In genomic region chr11:25602149-25602548, GRCh38 we compare ENCODE assay signal across 25 cellular contexts.
"Had no signal": no experiment of that assay in that cellular context is flagged by ENCODE, and none has a peak within 500 bp of the region (broad histone marks: within the 10 kb centered on the region; RNA-seq: fewer than 3 reads in every experiment).

No MANE protein-coding gene starts in this region.

- H3K36me3 ChIP-seq: left ventricle myocardium inferior, neutrophil, right lobe of liver, tibial nerve, uterus had no signal

- H3K27me3 ChIP-seq: hepatocyte, neutrophil, right lobe of liver, tibial nerve, uterus had no signal

- H3K4me1 Mint-ChIP-seq: naive thymus-derived CD4-positive, alpha-beta T cell; stimulated activated memory B cell treated with anti-CD40 and anti-IgM and Interleukin-4, amounts not matched to agents 10 μg/mL and 1 μg/mL and 100 μg/mL, for 72 hours; stimulated activated naive CD8-positive, alpha-beta T cell treated with anti-CD3 and anti-CD28 coated beads, Interleukin-15, amount 100 ng/mL, for 72 hours had no signal

- H3K4me3 Mint-ChIP-seq: naive thymus-derived CD4-positive, alpha-beta T cell; natural killer cell treated with Interleukin-12 subunit alpha and Interleukin-12 subunit beta and Interleukin-15 and Interleukin-18, amount 100 ng/mL, for 72 hours; stimulated activated memory B cell treated with anti-CD40 and anti-IgM and Interleukin-4, amounts not matched to agents 10 μg/mL and 1 μg/mL and 100 μg/mL, for 72 hours; stimulated activated naive CD8-positive, alpha-beta T cell treated with anti-CD3 and anti-CD28 coated beads, Interleukin-15, amount 100 ng/mL, for 72 hours; type B pancreatic cell had no signal

- H3K9ac ChIP-seq: parathyroid adenoma had no signal

- DNase-seq: islet precursor cell; left ventricle myocardium inferior; midbrain; mucosa of descending colon; naive thymus-derived CD4-positive, alpha-beta T cell; occipital lobe; psoas muscle; right lobe of liver; stimulated activated CD4-positive, alpha-beta T cell treated with anti-CD3 and anti-CD28 coated beads, Interleukin-1b, Interleukin-23, amount 100 ng/mL, for 48 hours; stimulated activated CD4-positive, alpha-beta T cell treated with anti-CD3 and anti-CD28 coated beads, Interleukin-2, amount 100 ng/mL, for 48 hours; stimulated activated CD4-positive, alpha-beta T cell treated with anti-CD3 and anti-CD28 coated beads, Interleukin-4, amount 100 ng/mL, for 4 hours; stimulated activated CD8-positive, alpha-beta memory T cell treated with anti-CD3 and anti-CD28 coated beads, Interleukin-4, amount 100 ng/mL, for 48 hours; stimulated activated naive CD4-positive, alpha-beta T cell treated with Interleukin-2 at 50 U/mL for 16 hours; stimulated activated naive CD8-positive, alpha-beta T cell treated with anti-CD3 and anti-CD28 coated beads, Interleukin-15, amount 100 ng/mL, for 72 hours; substantia nigra; uterus had no signal

- H3K36me3 Mint-ChIP-seq: naive thymus-derived CD4-positive, alpha-beta T cell; natural killer cell treated with Interleukin-12 subunit alpha and Interleukin-12 subunit beta and Interleukin-15 and Interleukin-18, amount 100 ng/mL, for 72 hours; stimulated activated memory B cell treated with anti-CD40 and anti-IgM and Interleukin-4, amounts not matched to agents 10 μg/mL and 1 μg/mL and 100 μg/mL, for 72 hours; type B pancreatic cell had no signal

- H3K27ac Mint-ChIP-seq: naive thymus-derived CD4-positive, alpha-beta T cell; natural killer cell treated with Interleukin-12 subunit alpha and Interleukin-12 subunit beta and Interleukin-15 and Interleukin-18, amount 100 ng/mL, for 72 hours; stimulated activated memory B cell treated with anti-CD40 and anti-IgM and Interleukin-4, amounts not matched to agents 10 μg/mL and 1 μg/mL and 100 μg/mL, for 72 hours; stimulated activated naive CD8-positive, alpha-beta T cell treated with anti-CD3 and anti-CD28 coated beads, Interleukin-15, amount 100 ng/mL, for 72 hours; type B pancreatic cell had no signal

- H3K9me3 ChIP-seq: mucosa of descending colon, neutrophil, right lobe of liver, tibial nerve, uterus had no signal

- H3K4me2 ChIP-seq: hepatocyte, smooth muscle cell had no signal

- H3K4me1 ChIP-seq: left ventricle myocardium inferior, parathyroid adenoma, psoas muscle, right lobe of liver, tibial nerve, uterus had no signal

- H3K27ac ChIP-seq: hepatocyte, left ventricle myocardium inferior, neutrophil, parathyroid adenoma, psoas muscle, right lobe of liver, tibial nerve, uterus had no signal

- H2AFZ ChIP-seq: hepatocyte, parathyroid adenoma had no signal

- H3K27me3 Mint-ChIP-seq: naive thymus-derived CD4-positive, alpha-beta T cell; natural killer cell treated with Interleukin-12 subunit alpha and Interleukin-12 subunit beta and Interleukin-15 and Interleukin-18, amount 100 ng/mL, for 72 hours; stimulated activated memory B cell treated with anti-CD40 and anti-IgM and Interleukin-4, amounts not matched to agents 10 μg/mL and 1 μg/mL and 100 μg/mL, for 72 hours; stimulated activated naive CD8-positive, alpha-beta T cell treated with anti-CD3 and anti-CD28 coated beads, Interleukin-15, amount 100 ng/mL, for 72 hours; type B pancreatic cell had no signal

- H3K4me3 ChIP-seq: hepatocyte, left ventricle myocardium inferior, lung, mucosa of descending colon, psoas muscle, right lobe of liver, smooth muscle cell, tibial nerve, uterus had no signal
